In genomic region chrX:38636949-38637819, GRCh38 we compare ENCODE assay signal across 1 cellular context.
TF ChIP-seq lines count a peak whose summit lies in the region.

No MANE protein-coding gene starts in this region.

TF ChIP-seq in HepG2, 621 proteins besides CTCF, POLR2A, EP300 and RAD21 (continued from another document and continues in another):
- TF ChIP-seq ZBTB40 (IDR thresholded peaks at IDR 0.05) = no peak
- no peak for TF ChIP-seq ZBTB40 (CRISPR knock-in tag; IDR thresholded peaks at IDR 0.05)
- TF ChIP-seq MZF1 (CRISPR knock-in tag; IDR thresholded peaks at IDR 0.05; ENCODE audit: borderline replicate concordance) = no peak
- no peak for TF ChIP-seq FOXM1 (CRISPR knock-in tag; IDR thresholded peaks at IDR 0.05)
- TF ChIP-seq PBX2 (CRISPR knock-in tag; IDR thresholded peaks at IDR 0.05) = no peak
- no peak for TF ChIP-seq ZNF275 (CRISPR knock-in tag; IDR thresholded peaks at IDR 0.05; ENCODE audit: borderline replicate concordance)
- TF ChIP-seq HMG20A (CRISPR knock-in tag; IDR thresholded peaks at IDR 0.05; ENCODE audit: borderline replicate concordance) = peak; percentile 41; the same call in 1 of the 2 replicates
- TF ChIP-seq ZNF713 (CRISPR knock-in tag; IDR thresholded peaks at IDR 0.05) = no peak
- no peak for TF ChIP-seq KMT2B (CRISPR knock-in tag; IDR thresholded peaks at IDR 0.05)
- TF ChIP-seq ZNF768 (CRISPR knock-in tag; IDR thresholded peaks at IDR 0.05) = no peak
- TF ChIP-seq MEIS1 (CRISPR knock-in tag; IDR thresholded peaks at IDR 0.05; ENCODE audit: borderline replicate concordance) = no peak
- TF ChIP-seq ARID5B (CRISPR knock-in tag; IDR thresholded peaks at IDR 0.05) = peak; percentile 86
- peak; percentile 41; the same call in 1 of the 2 replicates for TF ChIP-seq RXRB (CRISPR knock-in tag; IDR thresholded peaks at IDR 0.05; ENCODE audit: borderline replicate concordance)
- TF ChIP-seq GATAD1 (CRISPR knock-in tag; IDR thresholded peaks at IDR 0.05) = no peak
- TF ChIP-seq CSRNP2 (CRISPR knock-in tag; conservative IDR thresholded peaks at IDR 0.05; ENCODE audit: low read depth) = no peak
- TF ChIP-seq SOX6 (IDR thresholded peaks at IDR 0.05) = no peak
- TF ChIP-seq SOX6 (CRISPR knock-in tag; IDR thresholded peaks at IDR 0.05) = peak; percentile 51
- no peak for TF ChIP-seq NFRKB (IDR thresholded peaks at IDR 0.05)
- no peak for TF ChIP-seq ZNF841 (CRISPR knock-in tag; IDR thresholded peaks at IDR 0.05; ENCODE audit: borderline replicate concordance)
- TF ChIP-seq FLYWCH1 (CRISPR knock-in tag; IDR thresholded peaks at IDR 0.05) = no peak
- TF ChIP-seq ZSCAN30 (CRISPR knock-in tag; IDR thresholded peaks at IDR 0.05) = no peak
- TF ChIP-seq STAT5B (CRISPR knock-in tag; IDR thresholded peaks at IDR 0.05) = no peak
- no peak for TF ChIP-seq POGK (CRISPR knock-in tag; conservative IDR thresholded peaks at IDR 0.05)
- TF ChIP-seq ATF7-NPFF (CRISPR knock-in tag; IDR thresholded peaks at IDR 0.05; ENCODE audit: low read depth) = no peak
- TF ChIP-seq ZFP1 (CRISPR knock-in tag; IDR thresholded peaks at IDR 0.05) = no peak
- TF ChIP-seq ZNF646 (CRISPR knock-in tag; IDR thresholded peaks at IDR 0.05) = no peak
- no peak for TF ChIP-seq ARID3A (IDR thresholded peaks at IDR 0.05; ENCODE audit: low read depth, low read length)
